7 cellular contexts compared by ENCODE assay signal in genomic region chr3:194056323-194056722, GRCh38.
DNase-seq lines count a peak whose midpoint lies in the region; ATAC-seq, FAIRE-seq and TF ChIP-seq lines count a peak whose summit lies in the region.
"Not testable (repeated sequence)": the region's sequence is repeated elsewhere in the genome, so short reads cannot be mapped to it uniquely, and the experiment has no call there.

No MANE protein-coding gene starts in this region.

- POLR2A ChIA-PET in HCT116 (lab: Charles Lee); activated CD8-positive, alpha-beta T cell treated with anti-CD3 and anti-CD28 coated beads for 36 hours (lab: Charles Lee): not testable (repeated sequence)
- POLR2A ChIA-PET in H1 (lab: Charles Lee; ENCODE audit: partially characterized antibody): interaction anchor here (0.7 kb wide), 1 partner anchor 36 kb away, joined by 3 read pairs; no protein-coding TSS in a partner anchor

- peak overlapping the region; percentile 21; the same call in 1 of the 2 replicates for H3K27ac ChIP-seq in C4-2B
- not testable (repeated sequence) for H3K27ac ChIP-seq in HCT116 (ENCODE audit: low read depth, low read length); H1 (ENCODE audit: low read depth, low read length)

- peak overlapping the region; percentile 30 for H3K4me2 ChIP-seq in HCT116 (ENCODE audit: low read length)
- H3K4me2 ChIP-seq in H1 (ENCODE audit: insufficient read depth in 1 of 2, low read depth in 2 of 2, low read length in 2 of 2): not testable (repeated sequence)

- H2AK5ac ChIP-seq in H1 (ENCODE audit: low read depth, low read length): 0 out of 2 replicates have a peak overlapping the region, but pooled peaks have one; percentile 17

- not testable (repeated sequence) for H2BK120ac ChIP-seq in H1 (replicated peaks; ENCODE audit: low read depth, low read length)

- TF ChIP-seq RAD21 in HCT116 (IDR thresholded peaks at IDR 0.05; ENCODE audit: low read depth); H1 (IDR thresholded peaks at IDR 0.05 in 1 of 2, conservative IDR thresholded peaks at IDR 0.05 in 1 of 2; ENCODE audit: low read depth in 2 of 2, low read length in 2 of 2): not testable (repeated sequence)

- not testable (repeated sequence) for H4K8ac ChIP-seq in H1 (ENCODE audit: extremely low read depth, insufficient read depth, low read length)

- H3K23ac ChIP-seq in H1 (ENCODE audit: insufficient read length): not testable (repeated sequence)

- H3K4ac ChIP-seq in H1 (replicated peaks; ENCODE audit: insufficient read length, low read depth, low read length): not testable (repeated sequence)

- H3K36me3 Mint-ChIP-seq in activated CD8-positive, alpha-beta T cell treated with anti-CD3 and anti-CD28 coated beads for 36 hours (ENCODE audit: low read depth); nephron (ENCODE audit: low read depth); stimulated activated naive B cell treated with anti-CD40 and anti-IgM and Interleukin-4, amounts not matched to agents 10 μg/mL and 1 μg/mL and 100 μg/mL, for 72 hours: not testable (repeated sequence)

- not testable (repeated sequence) for H2BK5ac ChIP-seq in H1 (ENCODE audit: low read depth, low read length)

- 85% methylated on average over 15 of the region's 15 CpGs; no CpG with 5 or more reads in 1 of the 2 experiments for WGBS in H1 (ENCODE audit: extremely low coverage in 1 of 2, insufficient coverage in 1 of 2, insufficient read length in 1 of 2, insufficient replicate concordance in 2 of 2, low coverage in 1 of 2, low lambda C conversion rate in 2 of 2, missing lambda C conversion rate in 1 of 2), 2 experiments

- not testable (repeated sequence) for FAIRE-seq in H1 (lab: Jason Lieb, UNC)

- not testable (repeated sequence) for H3K9me3 ChIP-seq in HCT116 (ENCODE audit: control insufficient read depth in 1 of 2, insufficient read depth in 1 of 2, low read depth in 1 of 2, low read length in 2 of 2); NT2/D1 (ENCODE audit: insufficient read depth, low read length); H1 (ENCODE audit: insufficient read depth in 2 of 2, low read depth in 1 of 2, low read length in 1 of 2)

- CTCF ChIA-PET in HCT116 (lab: Charles Lee); activated CD8-positive, alpha-beta T cell treated with anti-CD3 and anti-CD28 coated beads for 36 hours (lab: Charles Lee): not testable (repeated sequence)
- CTCF ChIA-PET in H1 (lab: Charles Lee; ENCODE audit: partially characterized antibody): interaction anchor here (0.7 to 2.2 kb wide), 4 partner anchors 30 to 271 kb away, joined by 3 to 7 read pairs (median 3); no protein-coding TSS in a partner anchor

- not testable (repeated sequence) for ATAC-seq in HCT116; activated CD8-positive, alpha-beta T cell treated with anti-CD3 and anti-CD28 coated beads for 36 hours; stimulated activated naive B cell treated with anti-CD40 and anti-IgM and Interleukin-4, amounts not matched to agents 10 μg/mL and 1 μg/mL and 100 μg/mL, for 72 hours (replicated peaks)

- TF ChIP-seq POLR2A in HCT116 (IDR thresholded peaks at IDR 0.05; ENCODE audit: borderline replicate concordance, extremely low read depth, insufficient read depth, insufficient read length); H1 (IDR thresholded peaks at IDR 0.05; ENCODE audit: control extremely low read depth in 1 of 2, low read depth in 2 of 2, low read length in 2 of 2): not testable (repeated sequence)

- H3K56ac ChIP-seq in H1 (replicated peaks; ENCODE audit: insufficient read length, low read depth, low read length): not testable (repeated sequence)

- not testable (repeated sequence) for H3K14ac ChIP-seq in H1 (ENCODE audit: insufficient read length)

- H2AFZ ChIP-seq in HCT116 (ENCODE audit: low read depth, low read length, poor library complexity, severe bottlenecking); H1 (ENCODE audit: low read length): not testable (repeated sequence)

- peaks cover 11% of the 10 kb centered on the region for H3K4me1 Mint-ChIP-seq in activated CD8-positive, alpha-beta T cell treated with anti-CD3 and anti-CD28 coated beads for 36 hours (ENCODE audit: low read depth)
- H3K4me1 Mint-ChIP-seq in nephron: peaks cover 39% of the 10 kb centered on the region
- peaks cover 18 to 39% of the 10 kb centered on the region in 2 donors for H3K4me1 Mint-ChIP-seq in stimulated activated naive B cell treated with anti-CD40 and anti-IgM and Interleukin-4, amounts not matched to agents 10 μg/mL and 1 μg/mL and 100 μg/mL, for 72 hours

- not testable (repeated sequence) for H2BK20ac ChIP-seq in H1 (ENCODE audit: low read length)

- BruUV-seq in HCT116 (replicated peaks; lab: Mats Ljungman, UMichigan): not testable (repeated sequence)

- H3K4me1 ChIP-seq in HCT116 (ENCODE audit: control insufficient read depth in 1 of 2, insufficient read depth in 2 of 2, low read length in 2 of 2): not testable (repeated sequence)
- H3K4me1 ChIP-seq in NT2/D1 (ENCODE audit: insufficient read depth, insufficient read length) (peaks cover 12% of the 10 kb centered on the region), H1 (replicated peaks in 1 of 4; ENCODE audit: control insufficient read depth in 3 of 4, insufficient read depth in 4 of 4, low read length in 3 of 4) (peaks cover 11 to 31% (median 24%) of the 10 kb centered on the region in 4 experiments)

- not testable (repeated sequence) for TF ChIP-seq EP300 in H1 (IDR thresholded peaks at IDR 0.05; ENCODE audit: borderline replicate concordance in 1 of 2, low read depth in 2 of 2, low read length in 2 of 2)

- not testable (repeated sequence) for H4K20me1 ChIP-seq in HCT116 (ENCODE audit: insufficient read depth); H1 (replicated peaks in 1 of 2; ENCODE audit: control insufficient read depth in 1 of 2, insufficient read depth in 2 of 2, low read length in 2 of 2)

- not testable (repeated sequence) for H3K36me3 ChIP-seq in HCT116 (ENCODE audit: control insufficient read depth in 1 of 2, insufficient read depth in 2 of 2, low read length in 2 of 2); NT2/D1 (ENCODE audit: insufficient read depth, insufficient read length, low read length); H1 (ENCODE audit: control insufficient read depth in 2 of 4, insufficient read depth in 4 of 4, low read length in 3 of 4)

- H3K9me3 Mint-ChIP-seq in activated CD8-positive, alpha-beta T cell treated with anti-CD3 and anti-CD28 coated beads for 36 hours; nephron; stimulated activated naive B cell treated with anti-CD40 and anti-IgM and Interleukin-4, amounts not matched to agents 10 μg/mL and 1 μg/mL and 100 μg/mL, for 72 hours: not testable (repeated sequence)

- not testable (repeated sequence) for H3K9ac ChIP-seq in HCT116 (ENCODE audit: low read length); H1 (replicated peaks in 1 of 4; ENCODE audit: extremely low read depth in 1 of 4, low read depth in 3 of 4, low read length in 3 of 4)
- peak overlapping the region; percentile 10 for H3K9ac ChIP-seq in NT2/D1 (ENCODE audit: insufficient read length, low read depth)

- peak overlapping the region; percentile 96; the same call in 1 of the 2 replicates for H2BK12ac ChIP-seq in H1 (ENCODE audit: low read depth, low read length)

- 0 out of 2 replicates have a peak overlapping the region, but pooled peaks have one; percentile 67 for H2BK15ac ChIP-seq in H1 (ENCODE audit: low read length)

- not testable (repeated sequence) for H3K9me2 ChIP-seq in HCT116 (ENCODE audit: insufficient read depth)

- not testable (repeated sequence) for H3K79me2 ChIP-seq in HCT116 (ENCODE audit: insufficient read depth, low read length); H1 (ENCODE audit: control insufficient read depth in 1 of 2, insufficient read depth in 2 of 2, low read length in 2 of 2)

- H3K4me3 ChIP-seq in HCT116 (replicated peaks in 1 of 2; ENCODE audit: low read depth in 1 of 2, low read length in 2 of 2); NT2/D1 (ENCODE audit: insufficient read length, low read depth); H1 (ENCODE audit: extremely low read depth in 1 of 4, insufficient read depth in 2 of 4, low read depth in 3 of 4, low read length in 4 of 4): not testable (repeated sequence)

- not testable (repeated sequence) for H3K23me2 ChIP-seq in H1 (ENCODE audit: low read depth, low read length)

- H4K5ac ChIP-seq in H1 (ENCODE audit: insufficient read length, low read depth, low read length): not testable (repeated sequence)

- intact Hi-C loops in HCT116 (cut with micrococcal nuclease); activated CD8-positive, alpha-beta T cell treated with anti-CD3 and anti-CD28 coated beads for 36 hours (cut with micrococcal nuclease): not testable (repeated sequence)

- H4K91ac ChIP-seq in H1 (replicated peaks; ENCODE audit: insufficient read length, low read length): peak overlapping the region; percentile 61

- not testable (repeated sequence) for H3K27me3 ChIP-seq in HCT116 (ENCODE audit: insufficient read depth, low read length); NT2/D1 (ENCODE audit: insufficient read depth, insufficient read length)
- peaks cover 0 to 10% (median 7%) of the 10 kb centered on the region in 4 experiments; a peak in 5 of 7 replicates for H3K27me3 ChIP-seq in H1 (replicated peaks in 1 of 4; ENCODE audit: control insufficient read depth in 3 of 4, extremely low read depth in 1 of 4, insufficient read depth in 3 of 4, low read length in 3 of 4)

- not testable (repeated sequence) for H3K27ac Mint-ChIP-seq in activated CD8-positive, alpha-beta T cell treated with anti-CD3 and anti-CD28 coated beads for 36 hours
- H3K27ac Mint-ChIP-seq in nephron: peak overlapping the region in 1 of 3 experiments; percentile 1
- peak overlapping the region; percentile 51 for H3K27ac Mint-ChIP-seq in stimulated activated naive B cell treated with anti-CD40 and anti-IgM and Interleukin-4, amounts not matched to agents 10 μg/mL and 1 μg/mL and 100 μg/mL, for 72 hours

- DNase-seq in HCT116 (ENCODE audit: low read depth, low spot score); NT2/D1 (ENCODE audit: low read depth, low spot score); H1 (ENCODE audit: low read depth in 1 of 2, low spot score in 2 of 2); stimulated activated naive B cell treated with anti-CD40 and anti-IgM and Interleukin-4, amounts not matched to agents 10 μg/mL and 1 μg/mL and 100 μg/mL, for 72 hours: not testable (repeated sequence)
- peak; percentile 32 for DNase-seq in activated CD8-positive, alpha-beta T cell treated with anti-CD3 and anti-CD28 coated beads for 36 hours

- H3K27me3 Mint-ChIP-seq in activated CD8-positive, alpha-beta T cell treated with anti-CD3 and anti-CD28 coated beads for 36 hours: peaks cover 25% of the 10 kb centered on the region
- peaks cover 32% of the 10 kb centered on the region for H3K27me3 Mint-ChIP-seq in nephron (ENCODE audit: low read depth)
- H3K27me3 Mint-ChIP-seq in stimulated activated naive B cell treated with anti-CD40 and anti-IgM and Interleukin-4, amounts not matched to agents 10 μg/mL and 1 μg/mL and 100 μg/mL, for 72 hours: not testable (repeated sequence)

- not testable (repeated sequence) for H3K79me1 ChIP-seq in H1 (ENCODE audit: low read depth, low read length)

- RAD21 ChIA-PET in HCT116 (lab: Charles Lee; ENCODE audit: low non-redundant PET in 1 of 2, low total read pairs in 2 of 2, uncharacterized antibody in 2 of 2, unreplicated experiment in 2 of 2): not testable (repeated sequence)

- not testable (repeated sequence) for TF ChIP-seq CTCF in C4-2B (conservative IDR thresholded peaks at IDR 0.05); HCT116 (IDR thresholded peaks at IDR 0.05 in 2 of 3, conservative IDR thresholded peaks at IDR 0.05 in 1 of 3; ENCODE audit: borderline replicate concordance in 1 of 3, insufficient read depth in 1 of 3, low read depth in 2 of 3, low read length in 2 of 3); activated CD8-positive, alpha-beta T cell treated with anti-CD3 and anti-CD28 coated beads for 36 hours (IDR thresholded peaks at IDR 0.05); H1 (IDR thresholded peaks at IDR 0.05; ENCODE audit: control extremely low read depth in 1 of 3, insufficient read depth in 1 of 3, low read depth in 1 of 3, low read length in 3 of 3); nephron (IDR thresholded peaks at IDR 0.05; ENCODE audit: unreplicated experiment in 3 of 3)

- H3K18ac ChIP-seq in H1 (ENCODE audit: extremely low read depth, low read length): peak overlapping the region; percentile 68; the same call in 1 of the 2 replicates

- H3K4me3 Mint-ChIP-seq in activated CD8-positive, alpha-beta T cell treated with anti-CD3 and anti-CD28 coated beads for 36 hours; stimulated activated naive B cell treated with anti-CD40 and anti-IgM and Interleukin-4, amounts not matched to agents 10 μg/mL and 1 μg/mL and 100 μg/mL, for 72 hours: not testable (repeated sequence)
- peak overlapping the region in 2 of 3 experiments; percentile 4 for H3K4me3 Mint-ChIP-seq in nephron
